ENCODE assay signal across 1 cellular context in genomic region chr11:10885703-10886363, GRCh38.
TF ChIP-seq lines count a peak whose summit lies in the region.

No MANE protein-coding gene starts in this region.

TF ChIP-seq in HCT116, 20 proteins besides CTCF, POLR2A, EP300 and RAD21 (continued from another document):
- TF ChIP-seq YY1 (IDR thresholded peaks at IDR 0.05; ENCODE audit: extremely low read depth, insufficient replicate concordance, low read depth, low read length) = no peak
TF ChIP-seq in HCT116: peak in this region for 0.
